ENCODE assay signal across 35 cellular contexts in genomic region chr5:3452622-3453021, GRCh38.
"Had no signal": no experiment of that assay in that cellular context is flagged by ENCODE, and none has a peak within 500 bp of the region (broad histone marks: within the 10 kb centered on the region; RNA-seq: fewer than 3 reads in every experiment).

No MANE protein-coding gene starts in this region.

- H3K9me3 ChIP-seq: MG63 had no signal

- H3K4me3 ChIP-seq: MG63 had no signal

- H3K36me3 ChIP-seq: MG63 had no signal

- H3K4me2 ChIP-seq: KMS-11 had no signal

- H3K9ac ChIP-seq: KMS-11 had no signal

- DNase-seq: Karpas-422, Kasumi-1, KG1, MG63, MM.1S, MV-4-11, NCI-H1048, NCI-H1092, NCI-H1092 treated with DMSO at 0.1 percent for 48 hours, NCI-H1105, NCI-H1105 treated with DMSO at 0.1 percent for 48 hours, NCI-H1417, NCI-H1417 treated with DMSO at 0.1 percent for 48 hours, NCI-H1436, NCI-H1436 treated with DMSO at 0.1 percent for 48 hours, NCI-H146, NCI-H1694, NCI-H1694 treated with DMSO at 0.1 percent for 48 hours, NCI-H187, NCI-H187 treated with DMSO at 0.1 percent for 48 hours, NCI-H1930, NCI-H2029, NCI-H2029 treated with DMSO at 0.1 percent for 48 hours, NCI-H2081, NCI-H2081 treated with DMSO at 0.1 percent for 48 hours, NCI-H2107, NCI-H2171, NCI-H2171 treated with DMSO at 0.1 percent for 48 hours, NCI-H2227 treated with DMSO at 0.1 percent for 48 hours, NCI-H226, NCI-H345, NCI-H446, NCI-H446 treated with DMSO at 0.1 percent for 48 hours, NCI-H510A had no signal

- H3K27ac ChIP-seq: KMS-11 had no signal
